In genomic region chr2:104050632-104051242, GRCh38 we compare ENCODE assay signal across 1 cellular context.
TF ChIP-seq lines count a peak whose summit lies in the region.

No MANE protein-coding gene starts in this region.

TF ChIP-seq in SK-N-SH, 30 proteins besides CTCF, POLR2A, EP300 and RAD21 (continued from another document):
- TF ChIP-seq MAX (IDR thresholded peaks at IDR 0.05; ENCODE audit: low read depth) (no peak), SMC3 (IDR thresholded peaks at IDR 0.05; ENCODE audit: low read depth, low read length) (no peak), CHD2 (IDR thresholded peaks at IDR 0.05; ENCODE audit: low read length, partially characterized antibody) (no peak), RFX5 (IDR thresholded peaks at IDR 0.05; ENCODE audit: low read length) (no peak), USF1 (IDR thresholded peaks at IDR 0.05; ENCODE audit: borderline replicate concordance, low read depth) (no peak), FOSL2 (IDR thresholded peaks at IDR 0.05; ENCODE audit: borderline replicate concordance, low read depth) (no peak), NRF1 (IDR thresholded peaks at IDR 0.05; ENCODE audit: low read depth, low read length) (no peak), PBX3 (IDR thresholded peaks at IDR 0.05) (no peak)
